ENCODE assay signal across 1 cellular context in the genomic region with DNA sequence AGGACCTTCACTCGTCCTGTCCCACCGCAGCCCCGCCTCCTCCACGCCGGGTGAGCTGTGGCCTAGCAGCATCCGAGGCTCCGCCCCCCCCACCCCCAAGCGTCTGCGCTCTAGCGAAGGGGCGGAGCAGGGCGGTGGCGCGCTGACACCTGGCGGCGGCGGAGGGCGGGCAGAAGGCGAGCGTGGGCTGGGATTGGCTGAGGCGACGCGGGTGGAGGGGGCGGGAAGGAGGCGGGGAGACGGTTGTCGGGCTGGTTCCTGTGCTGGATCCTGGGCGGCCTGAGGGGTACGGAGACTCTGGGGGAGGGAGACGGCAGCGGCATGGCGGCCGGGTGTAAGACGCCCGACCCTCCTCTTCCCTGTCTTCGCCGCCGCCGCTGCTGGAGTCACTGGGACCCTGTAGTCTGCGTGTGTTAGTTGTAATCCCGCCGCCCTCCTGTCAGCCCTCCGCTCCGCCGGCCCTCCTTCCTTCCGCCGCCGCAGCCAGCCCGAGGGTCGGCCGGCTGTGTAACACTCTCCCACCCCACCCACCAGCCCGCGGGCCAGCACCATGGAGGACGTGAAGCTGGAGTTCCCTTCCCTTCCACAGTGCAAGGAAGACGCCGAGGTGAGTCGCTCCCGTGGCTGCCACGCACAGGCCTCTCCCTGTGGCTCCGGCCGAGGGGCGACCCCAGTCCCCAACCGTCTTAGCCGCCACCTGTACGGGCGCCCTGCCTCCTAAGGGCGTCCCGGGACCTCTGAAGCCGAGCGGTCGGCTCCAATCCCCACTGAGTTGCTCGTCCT.
TF ChIP-seq lines count a peak whose summit lies in the region.

A gene with protein sequence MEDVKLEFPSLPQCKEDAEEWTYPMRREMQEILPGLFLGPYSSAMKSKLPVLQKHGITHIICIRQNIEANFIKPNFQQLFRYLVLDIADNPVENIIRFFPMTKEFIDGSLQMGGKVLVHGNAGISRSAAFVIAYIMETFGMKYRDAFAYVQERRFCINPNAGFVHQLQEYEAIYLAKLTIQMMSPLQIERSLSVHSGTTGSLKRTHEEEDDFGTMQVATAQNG (plus strand): TSS at position 242 of the 783 bp plus-strand sequence. CDS start 309 bp downstream, at position 551.

TF ChIP-seq in WTC11, 78 proteins besides CTCF, POLR2A, EP300 and RAD21 (continued from another document):
- TF ChIP-seq, protein P1, sequence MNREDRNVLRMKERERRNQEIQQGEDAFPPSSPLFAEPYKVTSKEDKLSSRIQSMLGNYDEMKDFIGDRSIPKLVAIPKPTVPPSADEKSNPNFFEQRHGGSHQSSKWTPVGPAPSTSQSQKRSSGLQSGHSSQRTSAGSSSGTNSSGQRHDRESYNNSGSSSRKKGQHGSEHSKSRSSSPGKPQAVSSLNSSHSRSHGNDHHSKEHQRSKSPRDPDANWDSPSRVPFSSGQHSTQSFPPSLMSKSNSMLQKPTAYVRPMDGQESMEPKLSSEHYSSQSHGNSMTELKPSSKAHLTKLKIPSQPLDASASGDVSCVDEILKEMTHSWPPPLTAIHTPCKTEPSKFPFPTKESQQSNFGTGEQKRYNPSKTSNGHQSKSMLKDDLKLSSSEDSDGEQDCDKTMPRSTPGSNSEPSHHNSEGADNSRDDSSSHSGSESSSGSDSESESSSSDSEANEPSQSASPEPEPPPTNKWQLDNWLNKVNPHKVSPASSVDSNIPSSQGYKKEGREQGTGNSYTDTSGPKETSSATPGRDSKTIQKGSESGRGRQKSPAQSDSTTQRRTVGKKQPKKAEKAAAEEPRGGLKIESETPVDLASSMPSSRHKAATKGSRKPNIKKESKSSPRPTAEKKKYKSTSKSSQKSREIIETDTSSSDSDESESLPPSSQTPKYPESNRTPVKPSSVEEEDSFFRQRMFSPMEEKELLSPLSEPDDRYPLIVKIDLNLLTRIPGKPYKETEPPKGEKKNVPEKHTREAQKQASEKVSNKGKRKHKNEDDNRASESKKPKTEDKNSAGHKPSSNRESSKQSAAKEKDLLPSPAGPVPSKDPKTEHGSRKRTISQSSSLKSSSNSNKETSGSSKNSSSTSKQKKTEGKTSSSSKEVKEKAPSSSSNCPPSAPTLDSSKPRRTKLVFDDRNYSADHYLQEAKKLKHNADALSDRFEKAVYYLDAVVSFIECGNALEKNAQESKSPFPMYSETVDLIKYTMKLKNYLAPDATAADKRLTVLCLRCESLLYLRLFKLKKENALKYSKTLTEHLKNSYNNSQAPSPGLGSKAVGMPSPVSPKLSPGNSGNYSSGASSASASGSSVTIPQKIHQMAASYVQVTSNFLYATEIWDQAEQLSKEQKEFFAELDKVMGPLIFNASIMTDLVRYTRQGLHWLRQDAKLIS (CRISPR knock-in tag; IDR thresholded peaks at IDR 0.05; ENCODE audit: borderline replicate concordance) = no peak
- no peak for TF ChIP-seq NFATC4 (CRISPR knock-in tag; IDR thresholded peaks at IDR 0.05)
- TF ChIP-seq, protein P2, sequence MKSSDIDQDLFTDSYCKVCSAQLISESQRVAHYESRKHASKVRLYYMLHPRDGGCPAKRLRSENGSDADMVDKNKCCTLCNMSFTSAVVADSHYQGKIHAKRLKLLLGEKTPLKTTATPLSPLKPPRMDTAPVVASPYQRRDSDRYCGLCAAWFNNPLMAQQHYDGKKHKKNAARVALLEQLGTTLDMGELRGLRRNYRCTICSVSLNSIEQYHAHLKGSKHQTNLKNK (CRISPR knock-in tag; IDR thresholded peaks at IDR 0.05) = no peak
